Comparison of ENCODE assay signal across 18 cellular contexts in genomic region chr6:87183687-87184086, GRCh38. TPM values are rescaled to one million over a fixed set of nuclear protein-coding genes. Genes with fewer than 3 reads are reported as not detected.
A peak's percentile ranks its signal among the peaks of the same experiment; 100 is the strongest.
DNase-seq lines count a peak whose midpoint lies in the region; ATAC-seq, FAIRE-seq and TF ChIP-seq lines count a peak whose summit lies in the region.
"Had no signal": no experiment of that assay in that cellular context is flagged by ENCODE, and none has a peak within 500 bp of the region (broad histone marks: within the 10 kb centered on the region; RNA-seq: fewer than 3 reads in every experiment).

No MANE protein-coding gene starts in this region.

- POLR2A ChIA-PET in activated CD8-positive, alpha-beta T cell treated with anti-CD3 and anti-CD28 coated beads for 36 hours (lab: Charles Lee): interaction anchor here (1.3 kb wide), 1 partner anchor 26 kb away, joined by 3 read pairs; no protein-coding TSS in a partner anchor
- POLR2A ChIA-PET in activated CD8-positive, alpha-beta T cell treated with anti-CD3 and anti-CD28 coated beads, Interleukin-2, amount 10 ng/mL, durations not matched to agents 7 days and 5 days (lab: Charles Lee): no interaction called here
- POLR2A ChIA-PET in GM12878 (lab: Charles Lee): interaction anchor here (0.5 to 1.5 kb wide), 8 partner anchors 10 to 408 kb away, joined by 3 to 8 read pairs (median 4); no protein-coding TSS in a partner anchor

- H3K4me1 ChIP-seq in GM12878 (ENCODE audit: control insufficient read depth, insufficient read depth, low read length): peaks cover 15% of the 10 kb centered on the region
- H3K4me1 ChIP-seq in gastrocnemius medialis: peaks cover 14 to 30% of the 10 kb centered on the region in 2 donors

- no peak overlapping the region for H3K27ac ChIP-seq in GM12878 (ENCODE audit: control insufficient read depth, insufficient read depth)
- H3K27ac ChIP-seq in gastrocnemius medialis: no peak overlapping the region
- H3K27ac ChIP-seq: esophagus muscularis mucosa, upper lobe of left lung had no signal

- no peak overlapping the region for H3K4me2 ChIP-seq in GM12878 (ENCODE audit: control insufficient read depth, insufficient read depth)

- SMC1A ChIA-PET in GM12878 (lab: Charles Lee; ENCODE audit: uncharacterized antibody, unreplicated experiment): interaction anchor here (0.7 to 0.9 kb wide), 2 partner anchors 27 to 49 kb away, joined by 3 to 5 read pairs; no protein-coding TSS in a partner anchor

- H4K20me1 ChIP-seq in GM12878 (ENCODE audit: control insufficient read depth, insufficient read depth): peaks cover 10% of the 10 kb centered on the region

- 53% methylated on average over 1 of the region's 1 CpG for WGBS in GM12878 (ENCODE audit: insufficient coverage, insufficient replicate concordance, low lambda C conversion rate, missing lambda C conversion rate)

- peaks cover 56% of the 10 kb centered on the region for H3K36me3 Mint-ChIP-seq in activated CD8-positive, alpha-beta T cell treated with anti-CD3 and anti-CD28 coated beads for 36 hours (ENCODE audit: low read depth)
- H3K36me3 Mint-ChIP-seq in activated CD8-positive, alpha-beta T cell treated with anti-CD3 and anti-CD28 coated beads, Interleukin-2, amount 10 ng/mL, durations not matched to agents 7 days and 5 days (ENCODE audit: low read depth): peaks cover 56% of the 10 kb centered on the region
- H3K36me3 Mint-ChIP-seq: immature natural killer cell had no signal

- H3K4me1 Mint-ChIP-seq in activated CD8-positive, alpha-beta T cell treated with anti-CD3 and anti-CD28 coated beads for 36 hours (ENCODE audit: low read depth): peaks cover 74% of the 10 kb centered on the region
- H3K4me1 Mint-ChIP-seq in activated CD8-positive, alpha-beta T cell treated with anti-CD3 and anti-CD28 coated beads, Interleukin-2, amount 10 ng/mL, durations not matched to agents 7 days and 5 days (ENCODE audit: low read depth): peaks cover 31% of the 10 kb centered on the region

- H3K9me3 ChIP-seq in GM12878 (replicated peaks; ENCODE audit: control insufficient read depth, insufficient read depth, low read length) (no peaks in the 10 kb centered on the region; the same call in 2 of the 3 replicates), gastrocnemius medialis (no peaks in the 10 kb centered on the region)
- H3K9me3 ChIP-seq: esophagus muscularis mucosa, upper lobe of left lung had no signal

- H3K4me3 ChIP-seq in GM12878 (no peak overlapping the region), gastrocnemius medialis (no peak overlapping the region)
- H3K4me3 ChIP-seq: esophagus muscularis mucosa, upper lobe of left lung had no signal

- CTCF ChIA-PET in activated CD8-positive, alpha-beta T cell treated with anti-CD3 and anti-CD28 coated beads for 36 hours (lab: Charles Lee): no interaction called here
- CTCF ChIA-PET in activated CD8-positive, alpha-beta T cell treated with anti-CD3 and anti-CD28 coated beads, Interleukin-2, amount 10 ng/mL, durations not matched to agents 7 days and 5 days (lab: Charles Lee): no interaction called here
- CTCF ChIA-PET in GM12878 (lab: Yijun Ruan, JAX): interaction anchor here (0.6 to 1.5 kb wide), 2 partner anchors 14 to 18 kb away, joined by 3 read pairs; no protein-coding TSS in a partner anchor

- no peak for TF ChIP-seq POLR2A in GM12878 (IDR thresholded peaks at IDR 0.05; ENCODE audit: low read depth, low read length)
- TF ChIP-seq POLR2A in gastrocnemius medialis (IDR thresholded peaks at IDR 0.05): no peak

- in situ Hi-C loops in GM12878 (cut with MboI) (no loop called here), gastrocnemius medialis (cut with MboI; ENCODE audit: low sequenced_read_pairs in 4 of 4) (no loop called here)

- intact Hi-C loops in activated CD8-positive, alpha-beta T cell treated with anti-CD3 and anti-CD28 coated beads for 36 hours (cut with micrococcal nuclease): no loop called here
- intact Hi-C loops in GM12878 (cut with micrococcal nuclease; ENCODE audit: unreplicated experiment): loop anchor here (2.0 kb wide), 1 partner anchor 13 kb away; no protein-coding TSS in a partner anchor
- intact Hi-C loops in gastrocnemius medialis (cut with DNase I; ENCODE audit: low total_unique reads): no loop called here

- TF ChIP-seq EP300 in GM12878 (IDR thresholded peaks at IDR 0.05; ENCODE audit: borderline replicate concordance in 1 of 2, control insufficient read depth in 1 of 2, low read depth in 2 of 2, low read length in 2 of 2): no peak

- H3K9ac ChIP-seq in GM12878 (ENCODE audit: control insufficient read depth, insufficient read depth, low read length): no peak overlapping the region

- H3K9me3 Mint-ChIP-seq in activated CD8-positive, alpha-beta T cell treated with anti-CD3 and anti-CD28 coated beads for 36 hours: no peaks in the 10 kb centered on the region
- H3K9me3 Mint-ChIP-seq in activated CD8-positive, alpha-beta T cell treated with anti-CD3 and anti-CD28 coated beads, Interleukin-2, amount 10 ng/mL, durations not matched to agents 7 days and 5 days (ENCODE audit: insufficient read depth): no peaks in the 10 kb centered on the region
- H3K9me3 Mint-ChIP-seq: immature natural killer cell, mesothelial cell of epicardium, T-cell had no signal

- no peak for TF ChIP-seq RAD21 in GM12878 (IDR thresholded peaks at IDR 0.05; ENCODE audit: insufficient read depth, low read depth, low read length)

- no peak for FAIRE-seq in GM12878 (lab: Jason Lieb, UNC)
- FAIRE-seq: colon had no signal

- H3K27me3 ChIP-seq in GM12878 (replicated peaks in 1 of 2; ENCODE audit: control insufficient read depth in 2 of 2, insufficient read depth in 2 of 2, low read length in 1 of 2): no peaks in the 10 kb centered on the region
- H3K27me3 ChIP-seq in gastrocnemius medialis: no peaks in the 10 kb centered on the region
- H3K27me3 ChIP-seq: esophagus muscularis mucosa, upper lobe of left lung had no signal

- ATAC-seq in activated CD8-positive, alpha-beta T cell treated with anti-CD3 and anti-CD28 coated beads for 36 hours: peak; percentile 25
- ATAC-seq in activated CD8-positive, alpha-beta T cell treated with anti-CD3 and anti-CD28 coated beads, Interleukin-2, amount 10 ng/mL, durations not matched to agents 7 days and 5 days: no peak
- peak; percentile 34 for ATAC-seq in HG03354 (IDR thresholded peaks at IDR 0.05; ENCODE audit: poor library complexity, severe bottlenecking, unreplicated experiment)
- ATAC-seq in GM12878: peak; percentile 59
- peak; percentile 53 to 63 for ATAC-seq in gastrocnemius medialis
- ATAC-seq in GM21737 (IDR thresholded peaks at IDR 0.05; ENCODE audit: unreplicated experiment): no peak
- ATAC-seq: T-cell had no signal

- peaks cover 94% of the 10 kb centered on the region for H3K79me2 ChIP-seq in GM12878 (ENCODE audit: control insufficient read depth, insufficient read depth, low read length)

- RAD21 ChIA-PET in GM12878 (lab: Charles Lee; ENCODE audit: unreplicated experiment): interaction anchor here (1.9 kb wide), 1 partner anchor 14 kb away, joined by 5 read pairs; no protein-coding TSS in a partner anchor

- BruUV-seq in GM12878 (replicated peaks; lab: Mats Ljungman, UMichigan): no TSS peak

- H3K27me3 Mint-ChIP-seq in activated CD8-positive, alpha-beta T cell treated with anti-CD3 and anti-CD28 coated beads for 36 hours: no peaks in the 10 kb centered on the region
- no peaks in the 10 kb centered on the region for H3K27me3 Mint-ChIP-seq in activated CD8-positive, alpha-beta T cell treated with anti-CD3 and anti-CD28 coated beads, Interleukin-2, amount 10 ng/mL, durations not matched to agents 7 days and 5 days (ENCODE audit: low read depth)
- H3K27me3 Mint-ChIP-seq: T-cell had no signal

- TF ChIP-seq CTCF in activated CD8-positive, alpha-beta T cell treated with anti-CD3 and anti-CD28 coated beads for 36 hours (IDR thresholded peaks at IDR 0.05): no peak
- no peak for TF ChIP-seq CTCF in GM12878 (IDR thresholded peaks at IDR 0.05 in 2 of 3, conservative IDR thresholded peaks at IDR 0.05 in 1 of 3; ENCODE audit: control insufficient read depth in 2 of 3, extremely low read depth in 1 of 3, insufficient read depth in 1 of 3, low read depth in 3 of 3, low read length in 3 of 3)
- no peak for TF ChIP-seq CTCF in gastrocnemius medialis (IDR thresholded peaks at IDR 0.05 in 4 of 5, conservative IDR thresholded peaks at IDR 0.05 in 1 of 5)

- H3K36me3 ChIP-seq in GM12878 (ENCODE audit: control insufficient read depth in 2 of 2, insufficient read depth in 2 of 2, low read length in 1 of 2): peaks cover 9 to 25% of the 10 kb centered on the region in 2 experiments
- H3K36me3 ChIP-seq in gastrocnemius medialis: no peaks in the 10 kb centered on the region

- no peak overlapping the region for H3K4me3 Mint-ChIP-seq in activated CD8-positive, alpha-beta T cell treated with anti-CD3 and anti-CD28 coated beads for 36 hours
- no peak overlapping the region for H3K4me3 Mint-ChIP-seq in activated CD8-positive, alpha-beta T cell treated with anti-CD3 and anti-CD28 coated beads, Interleukin-2, amount 10 ng/mL, durations not matched to agents 7 days and 5 days
- H3K4me3 Mint-ChIP-seq: mesothelial cell of epicardium had no signal

- no peak for DNase-seq in activated CD8-positive, alpha-beta T cell treated with anti-CD3 and anti-CD28 coated beads for 36 hours
- no peak for DNase-seq in activated CD8-positive, alpha-beta T cell treated with anti-CD3 and anti-CD28 coated beads, Interleukin-2, amount 10 ng/mL, durations not matched to agents 7 days and 5 days
- DNase-seq in GM12878 (ENCODE audit: low read depth, low spot score) (no peak), gastrocnemius medialis (no peak), NCI-H146 treated with DMSO at 0.1 percent for 48 hours (lab: John Stamatoyannopoulos, UW; ENCODE audit: unreplicated experiment) (no peak)
- no peak for DNase-seq in effector CD8-positive, alpha-beta T cell (lab: John Stamatoyannopoulos, UW)
- DNase-seq: activated CD4-positive, alpha-beta T cell treated with anti-CD3 and anti-CD28 coated beads for 4 hours; activated gamma-delta T cell; Calu3; immature natural killer cell; stimulated activated CD4-positive, alpha-beta T cell treated with anti-CD3 and anti-CD28 coated beads, Interleukin-15, amount 100 ng/mL, for 24 hours; T-cell; upper lobe of left lung had no signal

- no peak overlapping the region for H3K27ac Mint-ChIP-seq in activated CD8-positive, alpha-beta T cell treated with anti-CD3 and anti-CD28 coated beads for 36 hours
- H3K27ac Mint-ChIP-seq in activated CD8-positive, alpha-beta T cell treated with anti-CD3 and anti-CD28 coated beads, Interleukin-2, amount 10 ng/mL, durations not matched to agents 7 days and 5 days: no peak overlapping the region
- H3K27ac Mint-ChIP-seq: mesothelial cell of epicardium, T-cell had no signal

- H2AFZ ChIP-seq in GM12878 (ENCODE audit: control insufficient read depth, low read depth, low read length): no peak overlapping the region

RNA-seq across cellular contexts. Expression of gene ZNF292, which starts 28.3 kb away (rescaled TPM):
- total RNA-seq in activated CD8-positive, alpha-beta T cell treated with anti-CD3 and anti-CD28 coated beads for 36 hours: 10 to 100 TPM; 76.4 to 78.3 TPM
- total RNA-seq in activated CD8-positive, alpha-beta T cell treated with anti-CD3 and anti-CD28 coated beads, Interleukin-2, amount 10 ng/mL, durations not matched to agents 7 days and 5 days: 10 to 100 TPM; 48.5 to 50.7 TPM
- total RNA-seq in GM12878 (2013; cell fraction: nucleolus; rRNA removed): 680 and 686 TPM in 2 replicates
- total RNA-seq in GM12878 (2014; rRNA removed) (25.8 and 28.0 TPM in 2 replicates), GM12878 (2014; rRNA removed; fragmentation: Illumina TruSeq; extraction: Trizol) (31.5 and 37.5 TPM in 2 replicates), GM12878 (2021) (31.1 and 33.9 TPM in 2 replicates), gastrocnemius medialis (10 to 100 TPM; 10.7 to 21.7 (median 11.5) TPM)
- 12.6 TPM for polyA plus RNA-seq in GM12878 (2011; ENCODE audit: low read depth)
- polyA plus RNA-seq in GM12878 (2011; rRNA removed) (57.6 and 100 TPM in 2 replicates), GM12878 (2014; fragmentation: Illumina TruSeq; extraction: Trizol) (31.3 and 43.0 TPM in 2 replicates), GM12878 (2014; fragmentation: Nextera tagmentation; extraction: Ambion mirVana) (10 to 100 TPM; 11.1 to 20.9 TPM), GM12878 (2014; rRNA removed) (11.1 and 14.2 TPM in 2 replicates), GM12878 (2016; fragmentation: Nextera tagmentation; extraction: Ambion mirVana) (10 to 100 TPM; 29.8 to 31.8 TPM)
- polyA plus RNA-seq in GM12878 (2011; cell fraction: cytosol; rRNA removed): 17.6 and 19.9 TPM in 2 replicates
- polyA plus RNA-seq in GM12878 (2011; cell fraction: nucleus; rRNA removed): 81.7 and 133 TPM in 2 replicates
- 23.8 and 26.1 TPM in 2 replicates for polyA plus RNA-seq in GM12878 (2012)
- 145 and 162 TPM in 2 replicates for polyA minus RNA-seq in GM12878 (2011; rRNA and poly(A)+ RNA removed)
- polyA minus RNA-seq in GM12878 (2011; cell fraction: cytosol; rRNA and poly(A)+ RNA removed): 35.1 and 39.8 TPM in 2 replicates
- 245 and 377 TPM in 2 replicates for polyA minus RNA-seq in GM12878 (2011; cell fraction: nucleus; rRNA and poly(A)+ RNA removed)

Comparison
In these comparisons a context has a peak if more than half of its experiments do, and no peak if none do; other contexts are left out.
1. ATAC-seq: peak in activated CD8-positive, alpha-beta T cell treated with anti-CD3 and anti-CD28 coated beads for 36 hours (single experiment), HG03354 (single experiment), GM12878 (single experiment) and gastrocnemius medialis (2 of 2); none in activated CD8-positive, alpha-beta T cell treated with anti-CD3 and anti-CD28 coated beads, Interleukin-2, amount 10 ng/mL, durations not matched to agents 7 days and 5 days (single experiment) and GM21737 (single experiment).